In the genomic region with DNA sequence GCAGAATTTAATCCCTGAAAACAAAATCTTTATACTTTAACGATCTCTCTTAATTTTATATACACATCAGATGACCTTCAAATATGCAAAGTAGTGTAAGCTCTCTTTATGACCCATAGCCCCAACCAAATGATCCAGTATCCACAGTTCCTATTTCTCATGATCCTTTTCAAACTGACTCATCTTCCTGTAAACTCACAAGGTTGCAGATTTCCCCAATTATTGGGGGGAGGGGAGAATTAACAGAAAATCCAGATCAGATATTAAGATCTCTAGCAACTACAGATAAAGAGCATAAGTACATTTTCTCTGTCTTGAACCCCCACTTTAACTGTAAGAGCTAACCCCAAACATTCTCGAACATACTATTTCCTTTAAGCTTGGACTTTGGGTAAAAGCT, we compare ENCODE assay signal across 1 cellular context.
TF ChIP-seq lines count a peak whose summit lies in the region.

No MANE protein-coding gene starts in this region.

TF ChIP-seq in SK-N-SH, 30 proteins besides CTCF, POLR2A, EP300 and RAD21 (continued from another document):
- TF ChIP-seq, protein P1, sequence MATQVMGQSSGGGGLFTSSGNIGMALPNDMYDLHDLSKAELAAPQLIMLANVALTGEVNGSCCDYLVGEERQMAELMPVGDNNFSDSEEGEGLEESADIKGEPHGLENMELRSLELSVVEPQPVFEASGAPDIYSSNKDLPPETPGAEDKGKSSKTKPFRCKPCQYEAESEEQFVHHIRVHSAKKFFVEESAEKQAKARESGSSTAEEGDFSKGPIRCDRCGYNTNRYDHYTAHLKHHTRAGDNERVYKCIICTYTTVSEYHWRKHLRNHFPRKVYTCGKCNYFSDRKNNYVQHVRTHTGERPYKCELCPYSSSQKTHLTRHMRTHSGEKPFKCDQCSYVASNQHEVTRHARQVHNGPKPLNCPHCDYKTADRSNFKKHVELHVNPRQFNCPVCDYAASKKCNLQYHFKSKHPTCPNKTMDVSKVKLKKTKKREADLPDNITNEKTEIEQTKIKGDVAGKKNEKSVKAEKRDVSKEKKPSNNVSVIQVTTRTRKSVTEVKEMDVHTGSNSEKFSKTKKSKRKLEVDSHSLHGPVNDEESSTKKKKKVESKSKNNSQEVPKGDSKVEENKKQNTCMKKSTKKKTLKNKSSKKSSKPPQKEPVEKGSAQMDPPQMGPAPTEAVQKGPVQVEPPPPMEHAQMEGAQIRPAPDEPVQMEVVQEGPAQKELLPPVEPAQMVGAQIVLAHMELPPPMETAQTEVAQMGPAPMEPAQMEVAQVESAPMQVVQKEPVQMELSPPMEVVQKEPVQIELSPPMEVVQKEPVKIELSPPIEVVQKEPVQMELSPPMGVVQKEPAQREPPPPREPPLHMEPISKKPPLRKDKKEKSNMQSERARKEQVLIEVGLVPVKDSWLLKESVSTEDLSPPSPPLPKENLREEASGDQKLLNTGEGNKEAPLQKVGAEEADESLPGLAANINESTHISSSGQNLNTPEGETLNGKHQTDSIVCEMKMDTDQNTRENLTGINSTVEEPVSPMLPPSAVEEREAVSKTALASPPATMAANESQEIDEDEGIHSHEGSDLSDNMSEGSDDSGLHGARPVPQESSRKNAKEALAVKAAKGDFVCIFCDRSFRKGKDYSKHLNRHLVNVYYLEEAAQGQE (IDR thresholded peaks at IDR 0.05; ENCODE audit: low read depth, low read length): no peak
- TF ChIP-seq SMC3 (IDR thresholded peaks at IDR 0.05; ENCODE audit: low read depth, low read length) (no peak), TCF12 (IDR thresholded peaks at IDR 0.05) (peak; percentile 44), MXI1 (IDR thresholded peaks at IDR 0.05; ENCODE audit: low read depth, low read length) (no peak), FOSL2 (IDR thresholded peaks at IDR 0.05; ENCODE audit: borderline replicate concordance, low read depth) (peak; percentile 66), EZH2phosphoT487 (IDR thresholded peaks at IDR 0.05; ENCODE audit: borderline replicate concordance, low read depth) (no peak), FOXM1 (IDR thresholded peaks at IDR 0.05; ENCODE audit: low read depth) (no peak), JUND (IDR thresholded peaks at IDR 0.05) (peak; percentile 63), PBX3 (IDR thresholded peaks at IDR 0.05) (0 out of 2 replicates have a peak, but pooled peaks have one; percentile 23), USF2 (IDR thresholded peaks at IDR 0.05; ENCODE audit: borderline replicate concordance, low read depth, low read length) (no peak), NRF1 (IDR thresholded peaks at IDR 0.05; ENCODE audit: low read depth, low read length) (no peak)
